ENCODE assay signal across 16 cellular contexts in genomic region chr2:203707530-203707929, GRCh38. TPM values are rescaled to one million over a fixed set of nuclear protein-coding genes. Genes with fewer than 3 reads are reported as not detected.
DNase-seq lines count a peak whose midpoint lies in the region; ATAC-seq and TF ChIP-seq lines count a peak whose summit lies in the region.
"Had no signal": no experiment of that assay in that cellular context is flagged by ENCODE, and none has a peak within 500 bp of the region (broad histone marks: within the 10 kb centered on the region; RNA-seq: fewer than 3 reads in every experiment).

No MANE protein-coding gene starts in this region.

- peaks cover 61% of the 10 kb centered on the region for H3K4me1 Mint-ChIP-seq in activated T-cell treated with anti-CD3 and anti-CD28 coated beads, Interleukin-2, amount 50 U/mL, for 4 hours (ENCODE audit: low read depth)
- peaks cover 50% of the 10 kb centered on the region for H3K4me1 Mint-ChIP-seq in stimulated activated naive CD8-positive, alpha-beta T cell treated with anti-CD3 and anti-CD28 coated beads, Interleukin-15, amount 100 ng/mL, for 72 hours
- peaks cover 6% of the 10 kb centered on the region for H3K4me1 Mint-ChIP-seq in mesothelial cell of epicardium

- intact Hi-C loops in OCI-LY7 (cut with micrococcal nuclease; ENCODE audit: unreplicated experiment): loop anchor here (2.0 to 5.0 kb wide), 5 partner anchors 57 to 175 kb away; no protein-coding TSS in a partner anchor

- peak overlapping the region; percentile 98 to 100 for H3K27ac Mint-ChIP-seq in activated naive CD4-positive, alpha-beta T cell treated with anti-CD3 and anti-CD28 coated beads, Interleukin-2, amount 50 U/mL, for 72 hours
- H3K27ac Mint-ChIP-seq in stimulated activated naive CD8-positive, alpha-beta T cell treated with anti-CD3 and anti-CD28 coated beads, Interleukin-15, amount 100 ng/mL, for 72 hours: peak overlapping the region; percentile 98
- H3K27ac Mint-ChIP-seq in mesothelial cell of epicardium: no peak overlapping the region

- H3K4me2 ChIP-seq in OCI-LY7 (ENCODE audit: low read length): peak overlapping the region; percentile 69

- H3K36me3 Mint-ChIP-seq in activated T-cell treated with anti-CD3 and anti-CD28 coated beads, Interleukin-2, amount 50 U/mL, for 4 hours (ENCODE audit: insufficient read depth): peaks cover 32% of the 10 kb centered on the region
- peaks cover 44 to 71% of the 10 kb centered on the region in 2 donors for H3K36me3 Mint-ChIP-seq in activated naive CD4-positive, alpha-beta T cell treated with anti-CD3 and anti-CD28 coated beads, Interleukin-2, amount 50 U/mL, for 72 hours
- H3K36me3 Mint-ChIP-seq in mesothelial cell of epicardium: no peaks in the 10 kb centered on the region

- no peak for ATAC-seq in activated T-cell treated with anti-CD3 and anti-CD28 coated beads, Interleukin-2, amount 50 U/mL, for 4 hours
- ATAC-seq in activated naive CD4-positive, alpha-beta T cell treated with anti-CD3 and anti-CD28 coated beads, Interleukin-2, amount 50 U/mL, for 72 hours: no peak
- no peak for ATAC-seq in stimulated activated naive CD8-positive, alpha-beta T cell treated with anti-CD3 and anti-CD28 coated beads, Interleukin-15, amount 100 ng/mL, for 72 hours

- H3K9me2 ChIP-seq in OCI-LY7 (ENCODE audit: insufficient read depth, low read length): no peaks in the 10 kb centered on the region

- peaks cover 7% of the 10 kb centered on the region for H3K9me3 Mint-ChIP-seq in activated T-cell treated with anti-CD3 and anti-CD28 coated beads, Interleukin-2, amount 50 U/mL, for 4 hours
- peaks cover 0 to 10% of the 10 kb centered on the region in 2 donors for H3K9me3 Mint-ChIP-seq in activated naive CD4-positive, alpha-beta T cell treated with anti-CD3 and anti-CD28 coated beads, Interleukin-2, amount 50 U/mL, for 72 hours
- peaks cover 0 to 8% of the 10 kb centered on the region in 2 donors for H3K9me3 Mint-ChIP-seq in stimulated activated naive CD8-positive, alpha-beta T cell treated with anti-CD3 and anti-CD28 coated beads, Interleukin-15, amount 100 ng/mL, for 72 hours
- H3K9me3 Mint-ChIP-seq in mesothelial cell of epicardium: peaks cover 12% of the 10 kb centered on the region

- H3K27me3 Mint-ChIP-seq in activated T-cell treated with anti-CD3 and anti-CD28 coated beads, Interleukin-2, amount 50 U/mL, for 4 hours (ENCODE audit: low read depth): no peaks in the 10 kb centered on the region
- no peaks in the 10 kb centered on the region for H3K27me3 Mint-ChIP-seq in stimulated activated naive CD8-positive, alpha-beta T cell treated with anti-CD3 and anti-CD28 coated beads, Interleukin-15, amount 100 ng/mL, for 72 hours
- H3K27me3 Mint-ChIP-seq in mesothelial cell of epicardium (ENCODE audit: low read depth): no peaks in the 10 kb centered on the region

- POLR2A ChIA-PET in OCI-LY7 (lab: Charles Lee): interaction anchor here (0.6 to 4.9 kb wide), 27 partner anchors 11 to 174 kb away, joined by 3 to 62 read pairs (median 5); partner anchors contain the start of gene RAPH1

- H4K20me1 ChIP-seq in OCI-LY7 (ENCODE audit: insufficient read depth, low read length): no peaks in the 10 kb centered on the region

- DNase-seq in activated T-cell treated with anti-CD3 and anti-CD28 coated beads, Interleukin-2, amount 50 U/mL, for 4 hours: no peak
- DNase-seq in activated T-cell treated with anti-CD3 and anti-CD28 coated beads for 4 hours (no peak), OCI-LY7 (ENCODE audit: low spot score) (no peak), activated gamma-delta T cell (lab: John Stamatoyannopoulos, UW) (no peak), mesothelial cell of epicardium (ENCODE audit: low spot score in 2 of 2, unreplicated experiment in 2 of 2) (no peak), activated gamma-delta T cell treated with Interleukin-2 at 50 U/mL for 16 hours (no peak)
- DNase-seq in activated naive CD4-positive, alpha-beta T cell treated with anti-CD3 and anti-CD28 coated beads, Interleukin-2, amount 50 U/mL, for 72 hours (ENCODE audit: low spot score in 2 of 2): no peak
- no peak for DNase-seq in stimulated activated naive CD8-positive, alpha-beta T cell treated with anti-CD3 and anti-CD28 coated beads, Interleukin-15, amount 100 ng/mL, for 72 hours
- DNase-seq: activated CD4-positive, alpha-beta T cell treated with anti-CD3 and anti-CD28 coated beads, Interleukin-2, amount 50 U/mL, for 1 hour; dorsolateral prefrontal cortex; esophagus squamous epithelium; NCI-H1694; SJCRH30 had no signal

- peaks cover 30% of the 10 kb centered on the region for H3K36me3 ChIP-seq in OCI-LY7 (ENCODE audit: insufficient read depth, low read length)
- H3K36me3 ChIP-seq: esophagus squamous epithelium, HAP-1, SJCRH30 had no signal

- TF ChIP-seq CTCF in OCI-LY7 (conservative IDR thresholded peaks at IDR 0.05; ENCODE audit: low read length): no peak
- TF ChIP-seq CTCF in mesothelial cell of epicardium (IDR thresholded peaks at IDR 0.05; ENCODE audit: unreplicated experiment): no peak

- peaks cover 60% of the 10 kb centered on the region for H3K79me2 ChIP-seq in OCI-LY7 (ENCODE audit: insufficient read depth, low read depth, low read length)

- peak overlapping the region; percentile 90 for H3K4me3 Mint-ChIP-seq in activated T-cell treated with anti-CD3 and anti-CD28 coated beads, Interleukin-2, amount 50 U/mL, for 4 hours
- H3K4me3 Mint-ChIP-seq in stimulated activated naive CD8-positive, alpha-beta T cell treated with anti-CD3 and anti-CD28 coated beads, Interleukin-15, amount 100 ng/mL, for 72 hours: peak overlapping the region; percentile 83 to 93
- no peak overlapping the region for H3K4me3 Mint-ChIP-seq in mesothelial cell of epicardium

- H3K4me1 ChIP-seq in OCI-LY7 (ENCODE audit: insufficient read depth, low read length, poor library complexity, severe bottlenecking): peaks cover 81% of the 10 kb centered on the region
- H3K4me1 ChIP-seq: esophagus squamous epithelium, HAP-1, SJCRH30 had no signal

- peak overlapping the region; percentile 6; the same call in 1 of the 2 replicates for H2AFZ ChIP-seq in OCI-LY7 (ENCODE audit: low read length)

- H3K27ac ChIP-seq in OCI-LY7 (ENCODE audit: low read depth, low read length, poor library complexity, severe bottlenecking): peak overlapping the region; percentile 83
- H3K27ac ChIP-seq: dorsolateral prefrontal cortex, SJCRH30 had no signal

- BruUV-seq in OCI-LY7 (replicated peaks; lab: Mats Ljungman, UMichigan): no TSS peak

- peak overlapping the region; percentile 71 for H3K4me3 ChIP-seq in OCI-LY7 (ENCODE audit: low read depth, low read length, poor library complexity, severe bottlenecking)
- H3K4me3 ChIP-seq: dorsolateral prefrontal cortex, HAP-1, SJCRH30 had no signal

- peaks cover 16% of the 10 kb centered on the region for H3K9me3 ChIP-seq in OCI-LY7 (ENCODE audit: low read length)
- H3K9me3 ChIP-seq: esophagus squamous epithelium, HAP-1 had no signal

- CTCF ChIA-PET in OCI-LY7 (lab: Charles Lee; ENCODE audit: unreplicated experiment): interaction anchor here (0.8 to 1.2 kb wide), 4 partner anchors 14 to 108 kb away, joined by 3 read pairs; no protein-coding TSS in a partner anchor

RNA-seq across cellular contexts. Expression of gene CD28, which starts 1.1 kb away (rescaled TPM):
- 100 to 1,000 TPM in 2 of 3 donors, 10 to 100 TPM in 1; 78.3 to 124 (median 124) TPM for total RNA-seq in activated T-cell treated with anti-CD3 and anti-CD28 coated beads, Interleukin-2, amount 50 U/mL, for 4 hours
- 0.49 and 0.92 TPM in 2 replicates for total RNA-seq in OCI-LY7 (2014; rRNA removed; shearing (Covaris generic))
- total RNA-seq in OCI-LY7 (2022) (22.3 and 44.6 TPM in 2 replicates), mesothelial cell of epicardium (not detected in 3 replicates)
- total RNA-seq in activated naive CD4-positive, alpha-beta T cell treated with anti-CD3 and anti-CD28 coated beads, Interleukin-2, amount 50 U/mL, for 72 hours: 100 to 1,000 TPM; 159 to 191 TPM
- total RNA-seq: A673, M059J had no signal
